Comparison of ENCODE assay signal across 25 cellular contexts in genomic region chr4:41883988-41884737, GRCh38. TPM values are rescaled to one million over a fixed set of nuclear protein-coding genes. Genes with fewer than 3 reads are reported as not detected.
DNase-seq lines count a peak whose midpoint lies in the region; ATAC-seq and TF ChIP-seq lines count a peak whose summit lies in the region.
"Had no signal": no experiment of that assay in that cellular context is flagged by ENCODE, and none has a peak within 500 bp of the region (broad histone marks: within the 10 kb centered on the region; RNA-seq: fewer than 3 reads in every experiment).

No MANE protein-coding gene starts in this region.

- no peak overlapping the region for H2AFZ ChIP-seq in GM23338
- H2AFZ ChIP-seq in OCI-LY3 (ENCODE audit: low read depth, low read length) = 0 out of 2 replicates have a peak overlapping the region, but pooled peaks have one; percentile 20
- H2AFZ ChIP-seq: parathyroid adenoma had no signal

- H3K9me3 ChIP-seq in A673 (ENCODE audit: low read depth, low read length, poor library complexity, severe bottlenecking) = no peaks in the 10 kb centered on the region
- H3K9me3 ChIP-seq in OCI-LY3 (ENCODE audit: insufficient read depth, low read length) = no peaks in the 10 kb centered on the region; the same call in 1 of the 2 replicates
- H3K9me3 ChIP-seq: gastroesophageal sphincter, testis had no signal

- no peak overlapping the region for H3K27ac Mint-ChIP-seq in GM23338
- H3K27ac Mint-ChIP-seq: CD14-positive monocyte, natural killer cell had no signal

- no peaks in the 10 kb centered on the region for H3K36me3 Mint-ChIP-seq in GM23338 (ENCODE audit: low read depth)
- H3K36me3 Mint-ChIP-seq: CD14-positive monocyte; natural killer cell; stimulated activated naive B cell treated with anti-CD40 and anti-IgM and Interleukin-4, amounts not matched to agents 10 μg/mL and 1 μg/mL and 100 μg/mL, for 72 hours had no signal

- peaks cover 10% of the 10 kb centered on the region for H3K4me1 ChIP-seq in A673 (ENCODE audit: insufficient read depth, low read length, poor library complexity, severe bottlenecking)
- H3K4me1 ChIP-seq in GM23338 (ENCODE audit: insufficient read depth) = peaks cover 20% of the 10 kb centered on the region
- H3K4me1 ChIP-seq in OCI-LY3 (ENCODE audit: low read length) = peaks cover 26% of the 10 kb centered on the region
- H3K4me1 ChIP-seq in foreskin keratinocyte = no peaks in the 10 kb centered on the region
- H3K4me1 ChIP-seq: parathyroid adenoma had no signal

- H3K27me3 ChIP-seq in A673 (replicated peaks; ENCODE audit: insufficient read depth, low read depth, low read length, poor library complexity) = peaks cover 36% of the 10 kb centered on the region
- peaks cover 86% of the 10 kb centered on the region for H3K27me3 ChIP-seq in GM23338 (ENCODE audit: insufficient read depth)
- no peaks in the 10 kb centered on the region for H3K27me3 ChIP-seq in OCI-LY3 (ENCODE audit: low read depth, low read length)
- H3K27me3 ChIP-seq in foreskin keratinocyte = peaks cover 92% of the 10 kb centered on the region
- H3K27me3 ChIP-seq: testis had no signal

- H3K4me1 Mint-ChIP-seq in GM23338 = peaks cover 20% of the 10 kb centered on the region

- no peaks in the 10 kb centered on the region; the same call in 2 of the 3 replicates for H3K9me3 Mint-ChIP-seq in GM23338
- H3K9me3 Mint-ChIP-seq: natural killer cell; stimulated activated naive B cell treated with anti-CD40 and anti-IgM and Interleukin-4, amounts not matched to agents 10 μg/mL and 1 μg/mL and 100 μg/mL, for 72 hours had no signal

- TF ChIP-seq CTCF in A673 (conservative IDR thresholded peaks at IDR 0.05; ENCODE audit: low read depth, low read length) (peak; percentile 24; the same call in 1 of the 2 replicates), GM23338 (conservative IDR thresholded peaks at IDR 0.05; ENCODE audit: low read depth in 2 of 2) (peak; percentile 13 to 19; a peak in 2 of 4 replicates), OCI-LY3 (IDR thresholded peaks at IDR 0.05; ENCODE audit: low read depth, low read length) (peak; percentile 33), foreskin keratinocyte (conservative IDR thresholded peaks at IDR 0.05) (peak; percentile 16)

- intact Hi-C loops in A673 (cut with micrococcal nuclease; ENCODE audit: unreplicated experiment) = loop anchor here (1.0 kb wide), 1 partner anchor 191 kb away; no protein-coding TSS in a partner anchor

- H3K4me2 ChIP-seq in GM23338 (no peak overlapping the region), OCI-LY3 (ENCODE audit: low read length) (no peak overlapping the region)

- POLR2A ChIA-PET in A673 (lab: Charles Lee; ENCODE audit: low non-redundant PET) = no interaction called here

- peaks cover 54% of the 10 kb centered on the region for H3K27me3 Mint-ChIP-seq in GM23338 (ENCODE audit: insufficient read depth, low read depth, poor library complexity)

- no peak overlapping the region for H3K4me3 Mint-ChIP-seq in GM23338
- H3K4me3 Mint-ChIP-seq: stimulated activated naive B cell treated with anti-CD40 and anti-IgM and Interleukin-4, amounts not matched to agents 10 μg/mL and 1 μg/mL and 100 μg/mL, for 72 hours had no signal

- BruUV-seq in A673 (replicated peaks; lab: Mats Ljungman, UMichigan) = no TSS peak

- H3K79me2 ChIP-seq in GM23338 (replicated peaks; ENCODE audit: insufficient read depth) (no peaks in the 10 kb centered on the region), OCI-LY3 (ENCODE audit: low read length) (no peaks in the 10 kb centered on the region)
- H3K79me2 ChIP-seq: parathyroid adenoma had no signal

- H3K36me3 ChIP-seq in A673 (ENCODE audit: insufficient read depth, low read length, poor library complexity, severe bottlenecking) (no peaks in the 10 kb centered on the region), GM23338 (ENCODE audit: insufficient read depth) (no peaks in the 10 kb centered on the region), OCI-LY3 (replicated peaks; ENCODE audit: low read depth, low read length) (no peaks in the 10 kb centered on the region)
- H3K36me3 ChIP-seq: gastroesophageal sphincter had no signal

- H3F3A ChIP-seq in GM23338 (replicated peaks; ENCODE audit: low read depth) = peaks cover 7% of the 10 kb centered on the region; the same call in 1 of the 2 replicates

- H3K9me2 ChIP-seq in GM23338 (ENCODE audit: insufficient read depth) = no peaks in the 10 kb centered on the region

- H3K27ac ChIP-seq in A673 (ENCODE audit: low read depth, low read length, poor library complexity, severe bottlenecking) = no peak overlapping the region
- no peak overlapping the region for H3K27ac ChIP-seq in GM23338 (ENCODE audit: low read depth)
- H3K27ac ChIP-seq in OCI-LY3 (ENCODE audit: low read length) = no peak overlapping the region
- no peak overlapping the region for H3K27ac ChIP-seq in foreskin keratinocyte
- H3K27ac ChIP-seq: gastroesophageal sphincter, parathyroid adenoma, testis had no signal

- DNase-seq in A673 (ENCODE audit: low spot score) = peak; percentile 27
- DNase-seq in GM23338 (ENCODE audit: low spot score) = no peak
- no peak for DNase-seq in foreskin keratinocyte
- no peak for DNase-seq in SKM-1 (lab: John Stamatoyannopoulos, UW; ENCODE audit: unreplicated experiment)
- DNase-seq: activated CD4-positive, alpha-beta T cell treated with anti-CD3 and anti-CD28 coated beads for 1 hour; activated CD8-positive, alpha-beta memory T cell treated with anti-CD3 and anti-CD28 coated beads for 24 hours; activated naive CD4-positive, alpha-beta T cell treated with anti-CD3 and anti-CD28 coated beads, Interleukin-2, amount 50 U/mL, for 16 hours; activated T-cell treated with anti-CD3 and anti-CD28 coated beads, Interleukin-2, amount 50 U/mL, for 48 hours; aorta; DMS53; erythroblast; GOT3; kidney glomerular epithelial cell; natural killer cell; NCI-H2171; stimulated activated naive B cell treated with anti-CD40 and anti-IgM and Interleukin-4, amounts not matched to agents 10 μg/mL and 1 μg/mL and 100 μg/mL, for 72 hours; T1000; testis had no signal

- no peak overlapping the region for H3K4me3 ChIP-seq in A673 (ENCODE audit: low read depth, low read length, poor library complexity, severe bottlenecking)
- no peak overlapping the region for H3K4me3 ChIP-seq in GM23338
- no peak overlapping the region for H3K4me3 ChIP-seq in OCI-LY3 (ENCODE audit: low read length)
- H3K4me3 ChIP-seq: gastroesophageal sphincter, testis had no signal

- ATAC-seq in GM23338 (no peak), foreskin keratinocyte (no peak), GM21381 (IDR thresholded peaks at IDR 0.05; ENCODE audit: unreplicated experiment) (no peak), HG03521 (IDR thresholded peaks at IDR 0.05; ENCODE audit: unreplicated experiment) (no peak), HG03378 (IDR thresholded peaks at IDR 0.05; ENCODE audit: unreplicated experiment) (no peak)
- ATAC-seq: gastroesophageal sphincter; natural killer cell; stimulated activated naive B cell treated with anti-CD40 and anti-IgM and Interleukin-4, amounts not matched to agents 10 μg/mL and 1 μg/mL and 100 μg/mL, for 72 hours had no signal

- CTCF ChIA-PET in A673 (lab: Charles Lee) = interaction anchor here (0.6 to 0.7 kb wide), 2 partner anchors 50 to 158 kb away, joined by 3 to 5 read pairs; no protein-coding TSS in a partner anchor

- H3K9ac ChIP-seq in OCI-LY3 (ENCODE audit: low read length) = no peak overlapping the region
- H3K9ac ChIP-seq: parathyroid adenoma had no signal

- H4K20me1 ChIP-seq in GM23338 (replicated peaks; ENCODE audit: insufficient read depth) = peaks cover 13% of the 10 kb centered on the region
- H4K20me1 ChIP-seq in OCI-LY3 (ENCODE audit: insufficient read depth, low read length) = no peaks in the 10 kb centered on the region

TF ChIP-seq in GM23338, 12 proteins besides CTCF, POLR2A, EP300 and RAD21 (continues in another document):
- TF ChIP-seq EZH2phosphoT487 (IDR thresholded peaks at IDR 0.05; ENCODE audit: unreplicated experiment) = no peak

RNA-seq across cellular contexts. Expression of gene TMEM33, which starts 51.1 kb away (rescaled TPM):
- total RNA-seq in A673 (2021) (88.2 and 104 TPM in 2 replicates), foreskin keratinocyte (70.3 and 78.4 TPM in 2 replicates)
- 117 and 146 TPM in 2 replicates for total RNA-seq in GM23338 (2014; rRNA removed; shearing (Covaris generic))
- polyA plus RNA-seq in GM23338 (2016; fragmentation: Nextera tagmentation; extraction: Ambion mirVana) (43.5 and 46.2 TPM in 2 replicates), foreskin keratinocyte (35.6 and 36.2 TPM in 2 replicates)
